Comparison of ENCODE assay signal across 10 cellular contexts in genomic region chr6:31355540-31355988, GRCh38. TPM values are rescaled to one million over a fixed set of nuclear protein-coding genes. Genes with fewer than 3 reads are reported as not detected.
A peak's percentile ranks its signal among the peaks of the same experiment; 100 is the strongest.
DNase-seq lines count a peak whose midpoint lies in the region; ATAC-seq, FAIRE-seq and TF ChIP-seq lines count a peak whose summit lies in the region.
"Had no signal": no experiment of that assay in that cellular context is flagged by ENCODE, and none has a peak within 500 bp of the region (broad histone marks: within the 10 kb centered on the region; RNA-seq: fewer than 3 reads in every experiment).

No MANE protein-coding gene starts in this region.

- ATAC-seq in activated T-helper 17 cell treated with anti-CD3 and anti-CD28 coated beads, Interleukin-2, amount 50 U/mL, for 72 hours (replicated peaks) = no peak

- no peak for TF ChIP-seq EP300 in stomach (IDR thresholded peaks at IDR 0.05)

- dilution Hi-C loops in keratinocyte (cut with MboI; ENCODE audit: extremely low pct_ligation_motif_present, low sequenced_read_pairs) = no loop called here

- no peak overlapping the region for H2AFZ ChIP-seq in keratinocyte (ENCODE audit: control insufficient read depth, low read length)

- H3K36me3 Mint-ChIP-seq in activated CD4-positive, alpha-beta T cell treated with anti-CD3 and anti-CD28 coated beads, Interleukin-2, amount 10 ng/mL, durations not matched to agents 24 days and 14 days (ENCODE audit: low read depth) = peaks cover 54% of the 10 kb centered on the region
- peaks cover 60% of the 10 kb centered on the region for H3K36me3 Mint-ChIP-seq in activated T-helper 17 cell treated with anti-CD3 and anti-CD28 coated beads, Interleukin-2, amount 50 U/mL, for 72 hours (ENCODE audit: low read depth)

- H3K4me3 ChIP-seq in keratinocyte (ENCODE audit: control insufficient read depth in 2 of 3, extremely low read depth in 1 of 3, insufficient read depth in 2 of 3, low read depth in 1 of 3, low read length in 3 of 3) (peak overlapping the region; percentile 33 to 83 (median 73)), stomach (peak overlapping the region; percentile 58 to 77 (median 61))

- no peak for FAIRE-seq in keratinocyte (lab: Jason Lieb, UNC)
- FAIRE-seq: A549 had no signal

- peaks cover 16% of the 10 kb centered on the region for H3K27me3 ChIP-seq in keratinocyte (ENCODE audit: control insufficient read depth, extremely low read depth, insufficient read depth, low read length)
- H3K27me3 ChIP-seq in stomach = no peaks in the 10 kb centered on the region

- TF ChIP-seq POLR2A in stomach (IDR thresholded peaks at IDR 0.05) = no peak

- no peaks in the 10 kb centered on the region for H4K20me1 ChIP-seq in keratinocyte (ENCODE audit: control insufficient read depth, extremely low read depth, insufficient read depth, low read length)

- H3K27ac Mint-ChIP-seq in activated CD4-positive, alpha-beta T cell treated with anti-CD3 and anti-CD28 coated beads, Interleukin-2, amount 10 ng/mL, durations not matched to agents 24 days and 14 days = peak overlapping the region; percentile 81
- peak overlapping the region; percentile 74 for H3K27ac Mint-ChIP-seq in activated T-helper 17 cell treated with anti-CD3 and anti-CD28 coated beads, Interleukin-2, amount 50 U/mL, for 72 hours

- no peaks in the 10 kb centered on the region for H3K9me1 ChIP-seq in keratinocyte (ENCODE audit: control insufficient read depth, extremely low read depth, insufficient read depth, low read length)

- peaks cover 58% of the 10 kb centered on the region for H3K4me1 Mint-ChIP-seq in activated CD4-positive, alpha-beta T cell treated with anti-CD3 and anti-CD28 coated beads, Interleukin-2, amount 10 ng/mL, durations not matched to agents 24 days and 14 days
- peaks cover 51% of the 10 kb centered on the region for H3K4me1 Mint-ChIP-seq in activated T-helper 17 cell treated with anti-CD3 and anti-CD28 coated beads, Interleukin-2, amount 50 U/mL, for 72 hours

- H3K27ac ChIP-seq in keratinocyte (ENCODE audit: control insufficient read depth, insufficient read depth, low read length) (no peak overlapping the region), stomach (peak overlapping the region in 2 of 5 donors; percentile 85 to 87)

- peak overlapping the region; percentile 58 for H3K4me2 ChIP-seq in keratinocyte (ENCODE audit: control insufficient read depth, extremely low read depth, insufficient read depth, low read depth, low read length)

- peaks cover 9% of the 10 kb centered on the region for H3K4me1 ChIP-seq in keratinocyte (ENCODE audit: control insufficient read depth, extremely low read depth, insufficient read depth, low read length)
- H3K4me1 ChIP-seq in stomach = peaks cover 6 to 29% (median 16%) of the 10 kb centered on the region in 4 donors
- H3K4me1 ChIP-seq: A549 had no signal

- peaks cover 3% of the 10 kb centered on the region for H3K9me3 Mint-ChIP-seq in activated CD4-positive, alpha-beta T cell treated with anti-CD3 and anti-CD28 coated beads, Interleukin-2, amount 10 ng/mL, durations not matched to agents 24 days and 14 days
- H3K9me3 Mint-ChIP-seq in activated T-helper 17 cell treated with anti-CD3 and anti-CD28 coated beads, Interleukin-2, amount 50 U/mL, for 72 hours = no peaks in the 10 kb centered on the region

- 43 to 65% (median 53%) methylated on average over 7 of the region's 7 CpGs for WGBS in stomach, 5 donors

- H3K9ac ChIP-seq in keratinocyte (ENCODE audit: control insufficient read depth, extremely low read depth, insufficient read depth, low read length) = no peak overlapping the region

- peaks cover 0 to 7% of the 10 kb centered on the region in 2 experiments for H3K36me3 ChIP-seq in keratinocyte (ENCODE audit: control insufficient read depth in 2 of 2, extremely low read depth in 1 of 2, insufficient read depth in 2 of 2, low read length in 2 of 2)
- H3K36me3 ChIP-seq in stomach = peaks cover 6 to 27% (median 22%) of the 10 kb centered on the region in 4 donors

- no peak for TF ChIP-seq CTCF in keratinocyte (optimal IDR thresholded peaks at IDR 0.05 in 1 of 3, IDR thresholded peaks at IDR 0.05 in 1 of 3, conservative IDR thresholded peaks at IDR 0.05 in 1 of 3; ENCODE audit: extremely low read depth in 1 of 3, insufficient read depth in 2 of 3, low read length in 3 of 3)
- no peak for TF ChIP-seq CTCF in stomach (IDR thresholded peaks at IDR 0.05)

- peak; percentile 69 for DNase-seq in activated CD4-positive, alpha-beta T cell treated with anti-CD3 and anti-CD28 coated beads, Interleukin-2, amount 10 ng/mL, durations not matched to agents 24 days and 14 days
- no peak for DNase-seq in activated CD4-positive, alpha-beta T cell treated with anti-CD3 and anti-CD28 coated beads for 1 hour
- DNase-seq in keratinocyte (ENCODE audit: low read depth, low spot score) (no peak), stomach (no peak), NCI-H69 (lab: John Stamatoyannopoulos, UW) (no peak), occipital lobe (lab: John Stamatoyannopoulos, UW) (no peak), NCI-H1436 (lab: John Stamatoyannopoulos, UW) (no peak)
- DNase-seq: amniotic stem cell had no signal

- peak overlapping the region; percentile 95 for H3K4me3 Mint-ChIP-seq in activated CD4-positive, alpha-beta T cell treated with anti-CD3 and anti-CD28 coated beads, Interleukin-2, amount 10 ng/mL, durations not matched to agents 24 days and 14 days
- H3K4me3 Mint-ChIP-seq in activated T-helper 17 cell treated with anti-CD3 and anti-CD28 coated beads, Interleukin-2, amount 50 U/mL, for 72 hours = peak overlapping the region; percentile 87

- intact Hi-C loops in activated CD4-positive, alpha-beta T cell treated with anti-CD3 and anti-CD28 coated beads, Interleukin-2, amount 10 ng/mL, durations not matched to agents 24 days and 14 days (cut with micrococcal nuclease) = loop anchor here (10.0 kb wide), 1 partner anchor 621 kb away; no protein-coding TSS in a partner anchor
- intact Hi-C loops in stomach (cut with DNase I; ENCODE audit: low total_unique reads) = no loop called here

- H3K27me3 Mint-ChIP-seq in activated CD4-positive, alpha-beta T cell treated with anti-CD3 and anti-CD28 coated beads, Interleukin-2, amount 10 ng/mL, durations not matched to agents 24 days and 14 days = no peaks in the 10 kb centered on the region
- H3K27me3 Mint-ChIP-seq in activated T-helper 17 cell treated with anti-CD3 and anti-CD28 coated beads, Interleukin-2, amount 50 U/mL, for 72 hours = no peaks in the 10 kb centered on the region

- H3K9me3 ChIP-seq in keratinocyte (ENCODE audit: control insufficient read depth, low read depth, low read length) (no peaks in the 10 kb centered on the region), stomach (no peaks in the 10 kb centered on the region)
- H3K9me3 ChIP-seq: A549 had no signal

- no peaks in the 10 kb centered on the region for H3K79me2 ChIP-seq in keratinocyte (ENCODE audit: control insufficient read depth, insufficient read depth, low read length)

RNA-seq across cellular contexts. Expression of gene HLA-B, which starts 1.4 kb away (rescaled TPM):
- total RNA-seq in activated CD4-positive, alpha-beta T cell treated with anti-CD3 and anti-CD28 coated beads, Interleukin-2, amount 10 ng/mL, durations not matched to agents 24 days and 14 days = 3,406 and 3,483 TPM in 2 replicates
- 1,000 to 10,000 TPM; 3,089 to 4,180 TPM for total RNA-seq in activated T-helper 17 cell treated with anti-CD3 and anti-CD28 coated beads, Interleukin-2, amount 50 U/mL, for 72 hours
- 265 to 656 TPM (median 312 TPM) in 3 replicates for polyA plus RNA-seq in keratinocyte
- 167 TPM for polyA plus RNA-seq in keratinocyte (2011; ENCODE audit: low read depth)
- 173 and 223 TPM in 2 replicates for polyA plus RNA-seq in keratinocyte (2011; cell fraction: cytosol; rRNA removed)
- polyA plus RNA-seq in keratinocyte (2011; cell fraction: nucleus; rRNA removed) = 499 and 562 TPM in 2 replicates
- polyA plus RNA-seq in keratinocyte (2012; ENCODE audit: low replicate concordance) = 167 and 309 TPM in 2 replicates
- polyA minus RNA-seq in keratinocyte = 147 to 352 TPM (median 330 TPM) in 3 replicates
- polyA minus RNA-seq in keratinocyte (2011; cell fraction: cytosol; rRNA and poly(A)+ RNA removed) = 335 TPM
- polyA minus RNA-seq in keratinocyte (2011; cell fraction: nucleus; rRNA and poly(A)+ RNA removed) = 240 and 246 TPM in 2 replicates
- 1,000 to 10,000 TPM in 3 of 5 donors, 100 to 1,000 TPM in 2; 134 to 1,907 (median 1,119) TPM for total RNA-seq in stomach
- 100 to 1,000 TPM; 302 to 830 (median 436) TPM for polyA plus RNA-seq in stomach
- total RNA-seq in occipital lobe = 34.3 TPM

RNA-seq across cellular contexts. Expression of gene MICA, which starts 47.8 kb away (rescaled TPM):
- 6.5 and 7.3 TPM in 2 replicates for total RNA-seq in activated CD4-positive, alpha-beta T cell treated with anti-CD3 and anti-CD28 coated beads, Interleukin-2, amount 10 ng/mL, durations not matched to agents 24 days and 14 days
- total RNA-seq in activated T-helper 17 cell treated with anti-CD3 and anti-CD28 coated beads, Interleukin-2, amount 50 U/mL, for 72 hours = 10 to 100 TPM; 11.6 to 16.2 TPM
- polyA plus RNA-seq in keratinocyte (59.9 to 81.8 TPM (median 67.7 TPM) in 3 replicates), stomach (10 to 100 TPM in 2 of 3 donors, 1 to 10 TPM in 1; 9.9 to 13.6 (median 13.1) TPM)
- polyA plus RNA-seq in keratinocyte (2011; ENCODE audit: low read depth) = 17.9 TPM
- polyA plus RNA-seq in keratinocyte (2011; cell fraction: cytosol; rRNA removed) = 57.5 and 58.6 TPM in 2 replicates
- 121 and 129 TPM in 2 replicates for polyA plus RNA-seq in keratinocyte (2011; cell fraction: nucleus; rRNA removed)
- polyA plus RNA-seq in keratinocyte (2012; ENCODE audit: low replicate concordance) = 45.3 and 55.8 TPM in 2 replicates
- polyA minus RNA-seq in keratinocyte = 53.9 to 70.1 TPM (median 55.4 TPM) in 3 replicates
- polyA minus RNA-seq in keratinocyte (2011; cell fraction: cytosol; rRNA and poly(A)+ RNA removed) = 43.4 TPM
- 49.2 and 72.2 TPM in 2 replicates for polyA minus RNA-seq in keratinocyte (2011; cell fraction: nucleus; rRNA and poly(A)+ RNA removed)
- total RNA-seq in stomach (10 to 100 TPM in 3 of 5 donors, 1 to 10 TPM in 2; 2.0 to 13.4 (median 11.1) TPM), occipital lobe (0.31 TPM)
